Comparison of ENCODE assay signal across 1 cellular context in genomic region chr16:27322858-27323780, GRCh38.
TF ChIP-seq lines count a peak whose summit lies in the region.

No MANE protein-coding gene starts in this region.

TF ChIP-seq in K562, 482 proteins besides CTCF, POLR2A, EP300 and RAD21:
- TF ChIP-seq OTX1 (CRISPR knock-in tag; IDR thresholded peaks at IDR 0.05): no peak
- 0 out of 2 replicates have a peak, but pooled peaks have one; percentile 24 for TF ChIP-seq SMARCA5 (IDR thresholded peaks at IDR 0.05)
- peak; percentile 45; the same call in 1 of the 2 replicates for TF ChIP-seq BCOR (IDR thresholded peaks at IDR 0.05)
- peak; percentile 40 for TF ChIP-seq ZNF121 (CRISPR knock-in tag; conservative IDR thresholded peaks at IDR 0.05)
- TF ChIP-seq RBM25 (IDR thresholded peaks at IDR 0.05; ENCODE audit: low read depth, low read length, severe bottlenecking): peak; percentile 71
- peak; percentile 70 for TF ChIP-seq ZFP36 (IDR thresholded peaks at IDR 0.05; ENCODE audit: low read depth, low read length, partially characterized antibody)
- no peak for TF ChIP-seq KAT2B (IDR thresholded peaks at IDR 0.05; ENCODE audit: low read depth, low read length)
- no peak for TF ChIP-seq ZNF561 (CRISPR knock-in tag; conservative IDR thresholded peaks at IDR 0.05)
